8 cellular contexts compared by ENCODE assay signal in genomic region chr1:111618953-111619634, GRCh38. TPM values are rescaled to one million over a fixed set of nuclear protein-coding genes. Genes with fewer than 3 reads are reported as not detected.
DNase-seq lines count a peak whose midpoint lies in the region; ATAC-seq lines count a peak whose summit lies in the region.

No MANE protein-coding gene starts in this region.

- peak overlapping the region; percentile 84 for H3K4me3 Mint-ChIP-seq in activated CD4-positive, alpha-beta memory T cell treated with anti-CD3 and anti-CD28 coated beads, Interleukin-2, amount 10 ng/mL, durations not matched to agents 7 days and 5 days
- H3K4me3 Mint-ChIP-seq in stimulated activated naive CD8-positive, alpha-beta T cell treated with anti-CD3 and anti-CD28 coated beads, Interleukin-15, amount 100 ng/mL, for 72 hours: peak overlapping the region; percentile 82 to 96

- no peaks in the 10 kb centered on the region for H3K27me3 Mint-ChIP-seq in activated CD4-positive, alpha-beta memory T cell treated with anti-CD3 and anti-CD28 coated beads, Interleukin-2, amount 10 ng/mL, durations not matched to agents 7 days and 5 days
- no peaks in the 10 kb centered on the region for H3K27me3 Mint-ChIP-seq in stimulated activated naive CD8-positive, alpha-beta T cell treated with anti-CD3 and anti-CD28 coated beads, Interleukin-15, amount 100 ng/mL, for 72 hours

- H3K36me3 Mint-ChIP-seq in activated CD4-positive, alpha-beta memory T cell treated with anti-CD3 and anti-CD28 coated beads, Interleukin-2, amount 10 ng/mL, durations not matched to agents 7 days and 5 days (ENCODE audit: low read depth): peaks cover 47% of the 10 kb centered on the region

- no peak for DNase-seq in activated CD4-positive, alpha-beta memory T cell treated with anti-CD3 and anti-CD28 coated beads, Interleukin-2, amount 10 ng/mL, durations not matched to agents 7 days and 5 days
- DNase-seq in stimulated activated naive CD8-positive, alpha-beta T cell treated with anti-CD3 and anti-CD28 coated beads, Interleukin-15, amount 100 ng/mL, for 72 hours: peak in 1 of 2 donors; percentile 45
- DNase-seq in NCI-H524 treated with DMSO at 0.1 percent for 48 hours (lab: John Stamatoyannopoulos, UW) (no peak), GM03348 (ENCODE audit: low spot score) (no peak)

- peaks cover 70% of the 10 kb centered on the region for H3K4me1 Mint-ChIP-seq in activated CD4-positive, alpha-beta memory T cell treated with anti-CD3 and anti-CD28 coated beads, Interleukin-2, amount 10 ng/mL, durations not matched to agents 7 days and 5 days
- H3K4me1 Mint-ChIP-seq in stimulated activated naive CD8-positive, alpha-beta T cell treated with anti-CD3 and anti-CD28 coated beads, Interleukin-15, amount 100 ng/mL, for 72 hours: peaks cover 73% of the 10 kb centered on the region

- no peaks in the 10 kb centered on the region for H3K9me3 Mint-ChIP-seq in activated CD4-positive, alpha-beta memory T cell treated with anti-CD3 and anti-CD28 coated beads, Interleukin-2, amount 10 ng/mL, durations not matched to agents 7 days and 5 days
- H3K9me3 Mint-ChIP-seq in stimulated activated naive CD8-positive, alpha-beta T cell treated with anti-CD3 and anti-CD28 coated beads, Interleukin-15, amount 100 ng/mL, for 72 hours: no peaks in the 10 kb centered on the region

- POLR2A ChIA-PET in activated CD4-positive, alpha-beta memory T cell treated with anti-CD3 and anti-CD28 coated beads, Interleukin-2, amount 10 ng/mL, durations not matched to agents 7 days and 5 days (lab: Charles Lee): interaction anchor here (0.6 to 12.5 kb wide), 14 partner anchors 10 to 250 kb away, joined by 3 to 641 read pairs (median 8); partner anchors contain the start of gene WDR77

- ATAC-seq in GM18502 (IDR thresholded peaks at IDR 0.05; ENCODE audit: poor library complexity, unreplicated experiment): peak; percentile 1
- peak; percentile 7 for ATAC-seq in HG02884 (IDR thresholded peaks at IDR 0.05; ENCODE audit: unreplicated experiment)
- peak; percentile 23 for ATAC-seq in stimulated activated naive CD8-positive, alpha-beta T cell treated with anti-CD3 and anti-CD28 coated beads, Interleukin-15, amount 100 ng/mL, for 72 hours
- no peak for ATAC-seq in HG02981 (IDR thresholded peaks at IDR 0.05; ENCODE audit: unreplicated experiment)

- CTCF ChIA-PET in activated CD4-positive, alpha-beta memory T cell treated with anti-CD3 and anti-CD28 coated beads, Interleukin-2, amount 10 ng/mL, durations not matched to agents 7 days and 5 days (lab: Charles Lee): interaction anchor here (1.0 to 8.4 kb wide), 6 partner anchors 9 to 111 kb away, joined by 3 to 85 read pairs (median 12); no protein-coding TSS in a partner anchor

- H3K27ac Mint-ChIP-seq in activated CD4-positive, alpha-beta memory T cell treated with anti-CD3 and anti-CD28 coated beads, Interleukin-2, amount 10 ng/mL, durations not matched to agents 7 days and 5 days: peak overlapping the region; percentile 84
- H3K27ac Mint-ChIP-seq in stimulated activated naive CD8-positive, alpha-beta T cell treated with anti-CD3 and anti-CD28 coated beads, Interleukin-15, amount 100 ng/mL, for 72 hours: peak overlapping the region; percentile 84 to 93

- peak overlapping the region; percentile 28 for H3K4me3 ChIP-seq in iPS-11a (ENCODE audit: low read depth, low read length)

RNA-seq across cellular contexts. Expression of gene RAP1A, which starts 0.5 kb away (rescaled TPM):
- total RNA-seq in activated CD4-positive, alpha-beta memory T cell treated with anti-CD3 and anti-CD28 coated beads, Interleukin-2, amount 10 ng/mL, durations not matched to agents 7 days and 5 days: 100 to 1,000 TPM; 219 to 221 TPM
